ENCODE assay signal across 22 cellular contexts in genomic region chr2:100662866-100663265, GRCh38.
DNase-seq lines count a peak whose midpoint lies in the region; ATAC-seq and TF ChIP-seq lines count a peak whose summit lies in the region.
"Had no signal": no experiment of that assay in that cellular context is flagged by ENCODE, and none has a peak within 500 bp of the region (broad histone marks: within the 10 kb centered on the region; RNA-seq: fewer than 3 reads in every experiment).

No MANE protein-coding gene starts in this region.

- H4K20me1 ChIP-seq in MM.1S (ENCODE audit: insufficient read depth, low read length): no peaks in the 10 kb centered on the region
- H4K20me1 ChIP-seq: BLaER1 had no signal

- H3K27ac Mint-ChIP-seq in activated T-cell treated with anti-CD3 and anti-CD28 coated beads, Interleukin-2, amount 50 U/mL, for 72 hours: peak overlapping the region; percentile 16
- H3K27ac Mint-ChIP-seq: CD14-positive monocyte; CD4-positive, alpha-beta memory T cell; CD8-positive, alpha-beta memory T cell had no signal

- H3F3A ChIP-seq in MM.1S (ENCODE audit: insufficient read depth, low read length): no peaks in the 10 kb centered on the region

- H3K36me3 ChIP-seq in MM.1S (replicated peaks; ENCODE audit: insufficient read depth, low read length): no peaks in the 10 kb centered on the region
- H3K36me3 ChIP-seq: BE2C, BLaER1 had no signal

- no peak overlapping the region for H3K4me2 ChIP-seq in MM.1S (ENCODE audit: low read depth, low read length)
- H3K4me2 ChIP-seq: BLaER1 had no signal

- ATAC-seq in activated T-cell treated with anti-CD3 and anti-CD28 coated beads, Interleukin-2, amount 50 U/mL, for 72 hours (replicated peaks in 1 of 2): no peak

- H3K9me2 ChIP-seq in MM.1S (replicated peaks; ENCODE audit: insufficient read depth, low read length): no peaks in the 10 kb centered on the region

- H3K4me1 ChIP-seq in MM.1S (ENCODE audit: low read length): no peaks in the 10 kb centered on the region
- H3K4me1 ChIP-seq: BE2C, BLaER1 had no signal

- H3K27ac ChIP-seq in coronary artery (no peak overlapping the region), MM.1S (ENCODE audit: low read length) (no peak overlapping the region)
- H3K27ac ChIP-seq: BLaER1 had no signal

- TF ChIP-seq CTCF in coronary artery (IDR thresholded peaks at IDR 0.05) (no peak), MM.1S (IDR thresholded peaks at IDR 0.05; ENCODE audit: low read length) (no peak)

- no peaks in the 10 kb centered on the region for H3K9me3 ChIP-seq in MM.1S (replicated peaks; ENCODE audit: insufficient read depth, low read length)
- H3K9me3 ChIP-seq: BE2C, BLaER1 had no signal

- no peak for DNase-seq in activated T-cell treated with anti-CD3 and anti-CD28 coated beads, Interleukin-2, amount 50 U/mL, for 72 hours
- DNase-seq in activated T-cell treated with anti-CD3 and anti-CD28 coated beads for 4 hours: no peak
- peak; percentile 53 for DNase-seq in coronary artery (ENCODE audit: low spot score)
- DNase-seq in islet precursor cell: peak; percentile 12
- DNase-seq in MM.1S: no peak
- DNase-seq in HuH-7.5 (ENCODE audit: low spot score): no peak
- no peak for DNase-seq in effector CD4-positive, alpha-beta T cell
- DNase-seq: 8988T; ACHN; BE2C; C1 segment of cervical spinal cord; CD4-positive, alpha-beta memory T cell; CD4-positive, CD25-positive, alpha-beta regulatory T cell; CD8-positive, alpha-beta memory T cell; COR-L47; DMS 273 treated with DMSO at 0.1 percent for 48 hours; DMS153; DMS53; DMS79; GF-D8 had no signal

- H3K27me3 ChIP-seq in MM.1S (replicated peaks; ENCODE audit: insufficient read depth, low read length): no peaks in the 10 kb centered on the region
- H3K27me3 ChIP-seq: BE2C, BLaER1 had no signal

- no peaks in the 10 kb centered on the region for H3K9me3 Mint-ChIP-seq in activated T-cell treated with anti-CD3 and anti-CD28 coated beads, Interleukin-2, amount 50 U/mL, for 72 hours
- H3K9me3 Mint-ChIP-seq: CD4-positive, alpha-beta memory T cell; CD4-positive, CD25-positive, alpha-beta regulatory T cell; CD8-positive, alpha-beta memory T cell had no signal

- H3K27me3 Mint-ChIP-seq in activated T-cell treated with anti-CD3 and anti-CD28 coated beads, Interleukin-2, amount 50 U/mL, for 72 hours (ENCODE audit: low read depth): no peaks in the 10 kb centered on the region

- H3K4me3 Mint-ChIP-seq in activated T-cell treated with anti-CD3 and anti-CD28 coated beads, Interleukin-2, amount 50 U/mL, for 72 hours: no peak overlapping the region
- H3K4me3 Mint-ChIP-seq: CD14-positive monocyte; CD4-positive, alpha-beta memory T cell; CD4-positive, CD25-positive, alpha-beta regulatory T cell; CD8-positive, alpha-beta memory T cell had no signal

- H3K4me3 ChIP-seq in coronary artery: no peak overlapping the region
- no peak overlapping the region for H3K4me3 ChIP-seq in MM.1S (ENCODE audit: low read length)
- H3K4me3 ChIP-seq: BLaER1 had no signal

- no peaks in the 10 kb centered on the region for H3K36me3 Mint-ChIP-seq in activated T-cell treated with anti-CD3 and anti-CD28 coated beads, Interleukin-2, amount 50 U/mL, for 72 hours (ENCODE audit: insufficient read depth in 2 of 2)
- H3K36me3 Mint-ChIP-seq: CD14-positive monocyte; CD4-positive, alpha-beta memory T cell; CD4-positive, CD25-positive, alpha-beta regulatory T cell had no signal

- no peak overlapping the region for H3K9ac ChIP-seq in MM.1S (ENCODE audit: low read length)
- H3K9ac ChIP-seq: BLaER1 had no signal

- H3K79me2 ChIP-seq in MM.1S (ENCODE audit: low read length): no peaks in the 10 kb centered on the region

- no peak overlapping the region for H2AFZ ChIP-seq in MM.1S (ENCODE audit: low read length)

- H3K4me1 Mint-ChIP-seq in activated T-cell treated with anti-CD3 and anti-CD28 coated beads, Interleukin-2, amount 50 U/mL, for 72 hours (ENCODE audit: low read depth): peaks cover 8% of the 10 kb centered on the region
- H3K4me1 Mint-ChIP-seq: CD14-positive monocyte; CD4-positive, alpha-beta memory T cell; CD8-positive, alpha-beta memory T cell had no signal

Comparison
In these comparisons a context has a peak if more than half of its experiments do, and no peak if none do; other contexts are left out.
1. DNase-seq: peak in coronary artery (single experiment) and islet precursor cell (single experiment); none in activated T-cell treated with anti-CD3 and anti-CD28 coated beads, Interleukin-2, amount 50 U/mL, for 72 hours (0 of 2), activated T-cell treated with anti-CD3 and anti-CD28 coated beads for 4 hours (single experiment), MM.1S (single experiment), HuH-7.5 (single experiment) and effector CD4-positive, alpha-beta T cell (single experiment).